Comparison of ENCODE assay signal across 11 cellular contexts in genomic region chr6:52221302-52221701, GRCh38. TPM values are rescaled to one million over a fixed set of nuclear protein-coding genes. Genes with fewer than 3 reads are reported as not detected.
DNase-seq lines count a peak whose midpoint lies in the region; ATAC-seq lines count a peak whose summit lies in the region.
"Had no signal": no experiment of that assay in that cellular context is flagged by ENCODE, and none has a peak within 500 bp of the region (broad histone marks: within the 10 kb centered on the region; RNA-seq: fewer than 3 reads in every experiment).

No MANE protein-coding gene starts in this region.

- H3K36me3 Mint-ChIP-seq in activated T-cell treated with anti-CD3 and anti-CD28 coated beads, Interleukin-2, amount 50 U/mL, for 4 hours (ENCODE audit: insufficient read depth), result no peaks in the 10 kb centered on the region
- no peaks in the 10 kb centered on the region for H3K36me3 Mint-ChIP-seq in activated T-cell treated with anti-CD3 and anti-CD28 coated beads, Interleukin-2, amount 50 U/mL, for 24 hours (ENCODE audit: low read depth)
- no peaks in the 10 kb centered on the region for H3K36me3 Mint-ChIP-seq in stimulated activated memory B cell treated with anti-CD40 and anti-IgM and Interleukin-4, amounts not matched to agents 10 μg/mL and 1 μg/mL and 100 μg/mL, for 72 hours

- no peak for DNase-seq in activated T-cell treated with anti-CD3 and anti-CD28 coated beads, Interleukin-2, amount 50 U/mL, for 4 hours
- no peak for DNase-seq in activated T-cell treated with anti-CD3 and anti-CD28 coated beads, Interleukin-2, amount 50 U/mL, for 24 hours
- DNase-seq in activated T-cell treated with anti-CD3 and anti-CD28 coated beads, Interleukin-2, amount 50 U/mL, for 48 hours, result peak; percentile 62 to 67
- DNase-seq in SKM-1 (lab: John Stamatoyannopoulos, UW; ENCODE audit: unreplicated experiment) (no peak), SW 1271 (lab: John Stamatoyannopoulos, UW) (no peak), COLO668 (lab: John Stamatoyannopoulos, UW; ENCODE audit: unreplicated experiment) (no peak)

- peak; percentile 96 to 97 for ATAC-seq in activated T-cell treated with anti-CD3 and anti-CD28 coated beads, Interleukin-2, amount 50 U/mL, for 4 hours
- peak; percentile 69 for ATAC-seq in HG03280 (IDR thresholded peaks at IDR 0.05; ENCODE audit: unreplicated experiment)
- peak; percentile 22 for ATAC-seq in stimulated activated memory B cell treated with anti-CD40 and anti-IgM and Interleukin-4, amounts not matched to agents 10 μg/mL and 1 μg/mL and 100 μg/mL, for 72 hours

- H3K4me3 Mint-ChIP-seq in activated T-cell treated with anti-CD3 and anti-CD28 coated beads, Interleukin-2, amount 50 U/mL, for 4 hours, result no peak overlapping the region
- no peak overlapping the region for H3K4me3 Mint-ChIP-seq in activated T-cell treated with anti-CD3 and anti-CD28 coated beads, Interleukin-2, amount 50 U/mL, for 24 hours
- no peak overlapping the region for H3K4me3 Mint-ChIP-seq in stimulated activated memory B cell treated with anti-CD40 and anti-IgM and Interleukin-4, amounts not matched to agents 10 μg/mL and 1 μg/mL and 100 μg/mL, for 72 hours
- H3K4me3 Mint-ChIP-seq: nephron had no signal

- H3K27me3 Mint-ChIP-seq in activated T-cell treated with anti-CD3 and anti-CD28 coated beads, Interleukin-2, amount 50 U/mL, for 4 hours (ENCODE audit: low read depth), result peaks cover 11% of the 10 kb centered on the region
- peaks cover 57% of the 10 kb centered on the region for H3K27me3 Mint-ChIP-seq in activated T-cell treated with anti-CD3 and anti-CD28 coated beads, Interleukin-2, amount 50 U/mL, for 24 hours
- H3K27me3 Mint-ChIP-seq in stimulated activated memory B cell treated with anti-CD40 and anti-IgM and Interleukin-4, amounts not matched to agents 10 μg/mL and 1 μg/mL and 100 μg/mL, for 72 hours, result peaks cover 10% of the 10 kb centered on the region

- H3K4me1 Mint-ChIP-seq in activated T-cell treated with anti-CD3 and anti-CD28 coated beads, Interleukin-2, amount 50 U/mL, for 4 hours (ENCODE audit: low read depth), result peaks cover 10% of the 10 kb centered on the region
- peaks cover 14% of the 10 kb centered on the region for H3K4me1 Mint-ChIP-seq in activated T-cell treated with anti-CD3 and anti-CD28 coated beads, Interleukin-2, amount 50 U/mL, for 24 hours (ENCODE audit: low read depth)
- H3K4me1 Mint-ChIP-seq in stimulated activated memory B cell treated with anti-CD40 and anti-IgM and Interleukin-4, amounts not matched to agents 10 μg/mL and 1 μg/mL and 100 μg/mL, for 72 hours, result no peaks in the 10 kb centered on the region
- H3K4me1 Mint-ChIP-seq: nephron had no signal

- no peak overlapping the region for H3K27ac Mint-ChIP-seq in activated T-cell treated with anti-CD3 and anti-CD28 coated beads, Interleukin-2, amount 50 U/mL, for 24 hours
- no peak overlapping the region for H3K27ac Mint-ChIP-seq in stimulated activated memory B cell treated with anti-CD40 and anti-IgM and Interleukin-4, amounts not matched to agents 10 μg/mL and 1 μg/mL and 100 μg/mL, for 72 hours
- H3K27ac Mint-ChIP-seq: nephron had no signal

- no peaks in the 10 kb centered on the region for H3K9me3 Mint-ChIP-seq in activated T-cell treated with anti-CD3 and anti-CD28 coated beads, Interleukin-2, amount 50 U/mL, for 4 hours
- H3K9me3 Mint-ChIP-seq in activated T-cell treated with anti-CD3 and anti-CD28 coated beads, Interleukin-2, amount 50 U/mL, for 24 hours, result no peaks in the 10 kb centered on the region
- H3K9me3 Mint-ChIP-seq in stimulated activated memory B cell treated with anti-CD40 and anti-IgM and Interleukin-4, amounts not matched to agents 10 μg/mL and 1 μg/mL and 100 μg/mL, for 72 hours, result no peaks in the 10 kb centered on the region
- H3K9me3 Mint-ChIP-seq: nephron had no signal

RNA-seq across cellular contexts. Expression of gene IL17F, which starts 23.0 kb away (rescaled TPM):
- 10 to 100 TPM in 2 of 3 donors, 1 to 10 TPM in 1; 1.8 to 52.4 (median 27.0) TPM for total RNA-seq in activated T-cell treated with anti-CD3 and anti-CD28 coated beads, Interleukin-2, amount 50 U/mL, for 4 hours
- total RNA-seq: NCI-H460 had no signal

RNA-seq across cellular contexts. Expression of gene IL17A, which starts 35.1 kb away (rescaled TPM):
- total RNA-seq in activated T-cell treated with anti-CD3 and anti-CD28 coated beads, Interleukin-2, amount 50 U/mL, for 4 hours, result 1 to 10 TPM; 1.9 to 4.8 (median 3.9) TPM
- total RNA-seq: NCI-H460, temporal lobe had no signal

Comparison
In these comparisons a context has a peak if more than half of its experiments do, and no peak if none do; other contexts are left out.
1. DNase-seq: peak in activated T-cell treated with anti-CD3 and anti-CD28 coated beads, Interleukin-2, amount 50 U/mL, for 48 hours (2 of 2); none in activated T-cell treated with anti-CD3 and anti-CD28 coated beads, Interleukin-2, amount 50 U/mL, for 4 hours (single experiment), activated T-cell treated with anti-CD3 and anti-CD28 coated beads, Interleukin-2, amount 50 U/mL, for 24 hours (single experiment), SKM-1 (single experiment), SW 1271 (0 of 2) and COLO668 (single experiment).
2. ATAC-seq: peak in every context shown above with its lines; median percentile 96 in activated T-cell treated with anti-CD3 and anti-CD28 coated beads, Interleukin-2, amount 50 U/mL, for 4 hours; 69 in HG03280; 22 in stimulated activated memory B cell treated with anti-CD40 and anti-IgM and Interleukin-4, amounts not matched to agents 10 μg/mL and 1 μg/mL and 100 μg/mL, for 72 hours.